ENCODE assay signal across 11 cellular contexts in the genomic region with DNA sequence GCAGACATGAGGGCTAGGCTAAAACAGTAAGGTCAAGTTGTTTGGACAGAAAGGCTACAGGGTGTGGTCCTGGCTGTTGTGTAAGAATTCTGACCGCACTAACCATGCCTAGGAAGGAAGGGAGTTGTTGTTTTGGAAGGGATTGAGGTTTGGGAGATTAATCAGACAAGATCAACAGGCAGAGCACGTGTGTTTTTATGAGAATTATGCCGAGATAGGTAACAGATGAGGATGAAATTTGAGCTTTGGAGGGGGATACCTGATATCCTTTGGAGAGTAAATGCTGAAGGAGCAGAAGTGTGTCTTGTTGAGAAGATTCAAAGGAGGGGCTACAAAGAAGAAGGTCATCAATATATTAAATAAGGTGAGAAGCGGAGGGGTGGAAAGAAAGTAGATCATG. TPM values are rescaled to one million over a fixed set of nuclear protein-coding genes. Genes with fewer than 3 reads are reported as not detected.
"Had no signal": no experiment of that assay in that cellular context is flagged by ENCODE, and none has a peak within 500 bp of the region (broad histone marks: within the 10 kb centered on the region; RNA-seq: fewer than 3 reads in every experiment).

No MANE protein-coding gene starts in this region.

RNA-seq across cellular contexts. Expression of a gene that starts 40.1 kb away (rescaled TPM):
- total RNA-seq: activated CD4-positive, alpha-beta T cell treated with anti-CD3 and anti-CD28 coated beads, Interleukin-2, amount 10 ng/mL, durations not matched to agents 24 days and 14 days; activated T-cell treated with anti-CD3 and anti-CD28 coated beads, Interleukin-2, amount 50 U/mL, for 4 hours; chondrocyte; esophagus muscularis mucosa; frontal cortex; left ventricle myocardium superior; mucosa of gallbladder; sigmoid colon; spleen; urinary bladder had no signal
- polyA plus RNA-seq: sigmoid colon, spleen, thymus, urinary bladder had no signal
